1 cellular context compared by ENCODE assay signal in the genomic region with DNA sequence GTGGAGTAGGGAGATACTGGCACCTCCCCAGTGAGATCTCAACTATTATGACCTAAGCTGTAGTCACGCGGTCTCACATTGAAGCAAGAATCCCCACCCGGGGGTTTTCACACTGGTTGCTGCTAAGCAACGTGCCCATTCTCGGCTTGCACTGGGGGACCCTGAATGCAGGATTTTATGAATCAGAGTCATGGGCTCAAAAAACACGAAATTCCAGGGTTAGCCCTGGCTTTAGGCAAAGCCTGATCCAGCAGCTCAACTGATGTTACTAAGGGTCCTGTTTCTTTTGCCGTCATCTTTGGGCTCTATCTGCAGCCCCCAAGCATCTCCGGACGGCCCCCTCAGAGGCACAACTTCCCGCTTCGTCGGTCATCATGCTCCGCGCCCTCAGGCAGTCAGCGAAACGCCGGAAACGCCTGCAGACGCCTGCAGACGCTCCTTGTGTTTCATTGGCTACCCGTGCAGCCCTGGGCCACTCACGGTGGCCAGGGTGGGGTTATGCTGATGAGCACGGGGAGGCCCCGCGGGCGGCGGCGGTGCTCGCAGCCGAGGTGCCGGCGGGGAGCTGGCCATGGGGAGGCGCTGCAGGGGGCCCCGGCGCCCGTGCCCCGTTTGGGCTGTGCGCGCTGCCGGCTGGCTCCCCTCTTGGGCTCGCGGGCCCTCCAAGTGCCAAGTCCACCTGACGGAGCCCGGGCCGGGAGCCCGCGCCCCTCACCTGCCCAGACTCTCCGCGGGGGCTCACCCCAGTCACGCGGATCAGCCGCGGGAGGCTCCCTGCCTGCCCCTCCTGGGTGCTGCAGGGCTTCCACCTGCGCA.
TF ChIP-seq lines count a peak whose summit lies in the region.

No MANE protein-coding gene starts in this region.

TF ChIP-seq in HEK293, 187 proteins besides CTCF, POLR2A, EP300 and RAD21 (continued from another document and continues in another):
- TF ChIP-seq, protein P1, sequence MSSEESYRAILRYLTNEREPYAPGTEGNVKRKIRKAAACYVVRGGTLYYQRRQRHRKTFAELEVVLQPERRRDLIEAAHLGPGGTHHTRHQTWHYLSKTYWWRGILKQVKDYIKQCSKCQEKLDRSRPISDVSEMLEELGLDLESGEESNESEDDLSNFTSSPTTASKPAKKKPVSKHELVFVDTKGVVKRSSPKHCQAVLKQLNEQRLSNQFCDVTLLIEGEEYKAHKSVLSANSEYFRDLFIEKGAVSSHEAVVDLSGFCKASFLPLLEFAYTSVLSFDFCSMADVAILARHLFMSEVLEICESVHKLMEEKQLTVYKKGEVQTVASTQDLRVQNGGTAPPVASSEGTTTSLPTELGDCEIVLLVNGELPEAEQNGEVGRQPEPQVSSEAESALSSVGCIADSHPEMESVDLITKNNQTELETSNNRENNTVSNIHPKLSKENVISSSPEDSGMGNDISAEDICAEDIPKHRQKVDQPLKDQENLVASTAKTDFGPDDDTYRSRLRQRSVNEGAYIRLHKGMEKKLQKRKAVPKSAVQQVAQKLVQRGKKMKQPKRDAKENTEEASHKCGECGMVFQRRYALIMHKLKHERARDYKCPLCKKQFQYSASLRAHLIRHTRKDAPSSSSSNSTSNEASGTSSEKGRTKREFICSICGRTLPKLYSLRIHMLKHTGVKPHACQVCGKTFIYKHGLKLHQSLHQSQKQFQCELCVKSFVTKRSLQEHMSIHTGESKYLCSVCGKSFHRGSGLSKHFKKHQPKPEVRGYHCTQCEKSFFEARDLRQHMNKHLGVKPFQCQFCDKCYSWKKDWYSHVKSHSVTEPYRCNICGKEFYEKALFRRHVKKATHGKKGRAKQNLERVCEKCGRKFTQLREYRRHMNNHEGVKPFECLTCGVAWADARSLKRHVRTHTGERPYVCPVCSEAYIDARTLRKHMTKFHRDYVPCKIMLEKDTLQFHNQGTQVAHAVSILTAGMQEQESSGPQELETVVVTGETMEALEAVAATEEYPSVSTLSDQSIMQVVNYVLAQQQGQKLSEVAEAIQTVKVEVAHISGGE (tag by site-specific recombination; conservative IDR thresholded peaks at IDR 0.05; ENCODE audit: low read depth), result peak; percentile 61; the same call in 1 of the 2 replicates
- 0 out of 2 replicates have a peak, but pooled peaks have one; percentile 32 for TF ChIP-seq ZEB2 (tag by site-specific recombination; IDR thresholded peaks at IDR 0.05)
- 0 out of 2 replicates have a peak, but pooled peaks have one; percentile 31 for TF ChIP-seq ZNF660 (tag by site-specific recombination; IDR thresholded peaks at IDR 0.05)
- peak; percentile 94 for TF ChIP-seq ZIC2 (tag by site-specific recombination; IDR thresholded peaks at IDR 0.05)
- peak; percentile 75; the same call in 1 of the 2 replicates for TF ChIP-seq ZBTB8A (tag by site-specific recombination; IDR thresholded peaks at IDR 0.05)
- TF ChIP-seq, protein P2, sequence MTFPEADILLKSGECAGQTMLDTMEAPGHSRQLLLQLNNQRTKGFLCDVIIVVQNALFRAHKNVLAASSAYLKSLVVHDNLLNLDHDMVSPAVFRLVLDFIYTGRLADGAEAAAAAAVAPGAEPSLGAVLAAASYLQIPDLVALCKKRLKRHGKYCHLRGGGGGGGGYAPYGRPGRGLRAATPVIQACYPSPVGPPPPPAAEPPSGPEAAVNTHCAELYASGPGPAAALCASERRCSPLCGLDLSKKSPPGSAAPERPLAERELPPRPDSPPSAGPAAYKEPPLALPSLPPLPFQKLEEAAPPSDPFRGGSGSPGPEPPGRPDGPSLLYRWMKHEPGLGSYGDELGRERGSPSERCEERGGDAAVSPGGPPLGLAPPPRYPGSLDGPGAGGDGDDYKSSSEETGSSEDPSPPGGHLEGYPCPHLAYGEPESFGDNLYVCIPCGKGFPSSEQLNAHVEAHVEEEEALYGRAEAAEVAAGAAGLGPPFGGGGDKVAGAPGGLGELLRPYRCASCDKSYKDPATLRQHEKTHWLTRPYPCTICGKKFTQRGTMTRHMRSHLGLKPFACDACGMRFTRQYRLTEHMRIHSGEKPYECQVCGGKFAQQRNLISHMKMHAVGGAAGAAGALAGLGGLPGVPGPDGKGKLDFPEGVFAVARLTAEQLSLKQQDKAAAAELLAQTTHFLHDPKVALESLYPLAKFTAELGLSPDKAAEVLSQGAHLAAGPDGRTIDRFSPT (tag by site-specific recombination; IDR thresholded peaks at IDR 0.05), result peak; percentile 51; the same call in 1 of the 2 replicates
- TF ChIP-seq SP2 (tag by site-specific recombination; IDR thresholded peaks at IDR 0.05), result peak; percentile 77
- TF ChIP-seq GLI2 (tag by site-specific recombination; IDR thresholded peaks at IDR 0.05; ENCODE audit: borderline replicate concordance, low read depth), result no peak
- TF ChIP-seq, protein P3, sequence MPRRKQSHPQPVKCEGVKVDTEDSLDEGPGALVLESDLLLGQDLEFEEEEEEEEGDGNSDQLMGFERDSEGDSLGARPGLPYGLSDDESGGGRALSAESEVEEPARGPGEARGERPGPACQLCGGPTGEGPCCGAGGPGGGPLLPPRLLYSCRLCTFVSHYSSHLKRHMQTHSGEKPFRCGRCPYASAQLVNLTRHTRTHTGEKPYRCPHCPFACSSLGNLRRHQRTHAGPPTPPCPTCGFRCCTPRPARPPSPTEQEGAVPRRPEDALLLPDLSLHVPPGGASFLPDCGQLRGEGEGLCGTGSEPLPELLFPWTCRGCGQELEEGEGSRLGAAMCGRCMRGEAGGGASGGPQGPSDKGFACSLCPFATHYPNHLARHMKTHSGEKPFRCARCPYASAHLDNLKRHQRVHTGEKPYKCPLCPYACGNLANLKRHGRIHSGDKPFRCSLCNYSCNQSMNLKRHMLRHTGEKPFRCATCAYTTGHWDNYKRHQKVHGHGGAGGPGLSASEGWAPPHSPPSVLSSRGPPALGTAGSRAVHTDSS (tag by site-specific recombination; IDR thresholded peaks at IDR 0.05), result no peak
- TF ChIP-seq ZNF423 (tag by site-specific recombination; IDR thresholded peaks at IDR 0.05), result peak; percentile 88
- no peak for TF ChIP-seq ZNF600 (tag by site-specific recombination; IDR thresholded peaks at IDR 0.05)
- TF ChIP-seq, protein P4, sequence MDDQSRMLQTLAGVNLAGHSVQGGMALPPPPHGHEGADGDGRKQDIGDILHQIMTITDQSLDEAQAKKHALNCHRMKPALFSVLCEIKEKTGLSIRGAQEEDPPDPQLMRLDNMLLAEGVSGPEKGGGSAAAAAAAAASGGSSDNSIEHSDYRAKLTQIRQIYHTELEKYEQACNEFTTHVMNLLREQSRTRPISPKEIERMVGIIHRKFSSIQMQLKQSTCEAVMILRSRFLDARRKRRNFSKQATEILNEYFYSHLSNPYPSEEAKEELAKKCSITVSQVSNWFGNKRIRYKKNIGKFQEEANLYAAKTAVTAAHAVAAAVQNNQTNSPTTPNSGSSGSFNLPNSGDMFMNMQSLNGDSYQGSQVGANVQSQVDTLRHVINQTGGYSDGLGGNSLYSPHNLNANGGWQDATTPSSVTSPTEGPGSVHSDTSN (CRISPR knock-in tag; IDR thresholded peaks at IDR 0.05), result no peak
- peak; percentile 63 for TF ChIP-seq ZNF341 (tag by site-specific recombination; IDR thresholded peaks at IDR 0.05; ENCODE audit: low read depth)
- TF ChIP-seq, protein P5, sequence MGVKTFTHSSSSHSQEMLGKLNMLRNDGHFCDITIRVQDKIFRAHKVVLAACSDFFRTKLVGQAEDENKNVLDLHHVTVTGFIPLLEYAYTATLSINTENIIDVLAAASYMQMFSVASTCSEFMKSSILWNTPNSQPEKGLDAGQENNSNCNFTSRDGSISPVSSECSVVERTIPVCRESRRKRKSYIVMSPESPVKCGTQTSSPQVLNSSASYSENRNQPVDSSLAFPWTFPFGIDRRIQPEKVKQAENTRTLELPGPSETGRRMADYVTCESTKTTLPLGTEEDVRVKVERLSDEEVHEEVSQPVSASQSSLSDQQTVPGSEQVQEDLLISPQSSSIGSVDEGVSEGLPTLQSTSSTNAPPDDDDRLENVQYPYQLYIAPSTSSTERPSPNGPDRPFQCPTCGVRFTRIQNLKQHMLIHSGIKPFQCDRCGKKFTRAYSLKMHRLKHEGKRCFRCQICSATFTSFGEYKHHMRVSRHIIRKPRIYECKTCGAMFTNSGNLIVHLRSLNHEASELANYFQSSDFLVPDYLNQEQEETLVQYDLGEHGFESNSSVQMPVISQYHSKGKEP (tag by site-specific recombination; IDR thresholded peaks at IDR 0.05), result peak; percentile 27; the same call in 1 of the 2 replicates
- TF ChIP-seq, protein P6, sequence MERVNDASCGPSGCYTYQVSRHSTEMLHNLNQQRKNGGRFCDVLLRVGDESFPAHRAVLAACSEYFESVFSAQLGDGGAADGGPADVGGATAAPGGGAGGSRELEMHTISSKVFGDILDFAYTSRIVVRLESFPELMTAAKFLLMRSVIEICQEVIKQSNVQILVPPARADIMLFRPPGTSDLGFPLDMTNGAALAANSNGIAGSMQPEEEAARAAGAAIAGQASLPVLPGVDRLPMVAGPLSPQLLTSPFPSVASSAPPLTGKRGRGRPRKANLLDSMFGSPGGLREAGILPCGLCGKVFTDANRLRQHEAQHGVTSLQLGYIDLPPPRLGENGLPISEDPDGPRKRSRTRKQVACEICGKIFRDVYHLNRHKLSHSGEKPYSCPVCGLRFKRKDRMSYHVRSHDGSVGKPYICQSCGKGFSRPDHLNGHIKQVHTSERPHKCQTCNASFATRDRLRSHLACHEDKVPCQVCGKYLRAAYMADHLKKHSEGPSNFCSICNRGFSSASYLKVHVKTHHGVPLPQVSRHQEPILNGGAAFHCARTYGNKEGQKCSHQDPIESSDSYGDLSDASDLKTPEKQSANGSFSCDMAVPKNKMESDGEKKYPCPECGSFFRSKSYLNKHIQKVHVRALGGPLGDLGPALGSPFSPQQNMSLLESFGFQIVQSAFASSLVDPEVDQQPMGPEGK (tag by site-specific recombination; IDR thresholded peaks at IDR 0.05), result peak; percentile 70
- TF ChIP-seq, protein P7, sequence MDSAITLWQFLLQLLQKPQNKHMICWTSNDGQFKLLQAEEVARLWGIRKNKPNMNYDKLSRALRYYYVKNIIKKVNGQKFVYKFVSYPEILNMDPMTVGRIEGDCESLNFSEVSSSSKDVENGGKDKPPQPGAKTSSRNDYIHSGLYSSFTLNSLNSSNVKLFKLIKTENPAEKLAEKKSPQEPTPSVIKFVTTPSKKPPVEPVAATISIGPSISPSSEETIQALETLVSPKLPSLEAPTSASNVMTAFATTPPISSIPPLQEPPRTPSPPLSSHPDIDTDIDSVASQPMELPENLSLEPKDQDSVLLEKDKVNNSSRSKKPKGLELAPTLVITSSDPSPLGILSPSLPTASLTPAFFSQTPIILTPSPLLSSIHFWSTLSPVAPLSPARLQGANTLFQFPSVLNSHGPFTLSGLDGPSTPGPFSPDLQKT (IDR thresholded peaks at IDR 0.05; ENCODE audit: borderline replicate concordance, low read depth, low read length), result peak; percentile 84; the same call in 1 of the 2 replicates
- TF ChIP-seq EGR2 (tag by site-specific recombination; IDR thresholded peaks at IDR 0.05; ENCODE audit: low read depth), result 0 out of 2 replicates have a peak, but pooled peaks have one; percentile 10
- TF ChIP-seq ZBTB20 (tag by site-specific recombination; IDR thresholded peaks at IDR 0.05), result peak; percentile 90
- TF ChIP-seq, protein P8, sequence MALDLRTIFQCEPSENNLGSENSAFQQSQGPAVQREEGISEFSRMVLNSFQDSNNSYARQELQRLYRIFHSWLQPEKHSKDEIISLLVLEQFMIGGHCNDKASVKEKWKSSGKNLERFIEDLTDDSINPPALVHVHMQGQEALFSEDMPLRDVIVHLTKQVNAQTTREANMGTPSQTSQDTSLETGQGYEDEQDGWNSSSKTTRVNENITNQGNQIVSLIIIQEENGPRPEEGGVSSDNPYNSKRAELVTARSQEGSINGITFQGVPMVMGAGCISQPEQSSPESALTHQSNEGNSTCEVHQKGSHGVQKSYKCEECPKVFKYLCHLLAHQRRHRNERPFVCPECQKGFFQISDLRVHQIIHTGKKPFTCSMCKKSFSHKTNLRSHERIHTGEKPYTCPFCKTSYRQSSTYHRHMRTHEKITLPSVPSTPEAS (tag by site-specific recombination; IDR thresholded peaks at IDR 0.05), result no peak
- TF ChIP-seq ZNF37A (tag by site-specific recombination; IDR thresholded peaks at IDR 0.05), result no peak
- no peak for TF ChIP-seq ZNF394 (tag by site-specific recombination; IDR thresholded peaks at IDR 0.05; ENCODE audit: borderline replicate concordance)
- TF ChIP-seq, protein P9, sequence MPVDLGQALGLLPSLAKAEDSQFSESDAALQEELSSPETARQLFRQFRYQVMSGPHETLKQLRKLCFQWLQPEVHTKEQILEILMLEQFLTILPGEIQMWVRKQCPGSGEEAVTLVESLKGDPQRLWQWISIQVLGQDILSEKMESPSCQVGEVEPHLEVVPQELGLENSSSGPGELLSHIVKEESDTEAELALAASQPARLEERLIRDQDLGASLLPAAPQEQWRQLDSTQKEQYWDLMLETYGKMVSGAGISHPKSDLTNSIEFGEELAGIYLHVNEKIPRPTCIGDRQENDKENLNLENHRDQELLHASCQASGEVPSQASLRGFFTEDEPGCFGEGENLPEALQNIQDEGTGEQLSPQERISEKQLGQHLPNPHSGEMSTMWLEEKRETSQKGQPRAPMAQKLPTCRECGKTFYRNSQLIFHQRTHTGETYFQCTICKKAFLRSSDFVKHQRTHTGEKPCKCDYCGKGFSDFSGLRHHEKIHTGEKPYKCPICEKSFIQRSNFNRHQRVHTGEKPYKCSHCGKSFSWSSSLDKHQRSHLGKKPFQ (tag by site-specific recombination; IDR thresholded peaks at IDR 0.05), result 0 out of 2 replicates have a peak, but pooled peaks have one; percentile 23
- 0 out of 2 replicates have a peak, but pooled peaks have one; percentile 59 for TF ChIP-seq ZNF785 (tag by site-specific recombination; IDR thresholded peaks at IDR 0.05)
- peak; percentile 46; the same call in 1 of the 2 replicates for TF ChIP-seq ZBTB17 (tag by site-specific recombination; IDR thresholded peaks at IDR 0.05)
- TF ChIP-seq, protein P10, sequence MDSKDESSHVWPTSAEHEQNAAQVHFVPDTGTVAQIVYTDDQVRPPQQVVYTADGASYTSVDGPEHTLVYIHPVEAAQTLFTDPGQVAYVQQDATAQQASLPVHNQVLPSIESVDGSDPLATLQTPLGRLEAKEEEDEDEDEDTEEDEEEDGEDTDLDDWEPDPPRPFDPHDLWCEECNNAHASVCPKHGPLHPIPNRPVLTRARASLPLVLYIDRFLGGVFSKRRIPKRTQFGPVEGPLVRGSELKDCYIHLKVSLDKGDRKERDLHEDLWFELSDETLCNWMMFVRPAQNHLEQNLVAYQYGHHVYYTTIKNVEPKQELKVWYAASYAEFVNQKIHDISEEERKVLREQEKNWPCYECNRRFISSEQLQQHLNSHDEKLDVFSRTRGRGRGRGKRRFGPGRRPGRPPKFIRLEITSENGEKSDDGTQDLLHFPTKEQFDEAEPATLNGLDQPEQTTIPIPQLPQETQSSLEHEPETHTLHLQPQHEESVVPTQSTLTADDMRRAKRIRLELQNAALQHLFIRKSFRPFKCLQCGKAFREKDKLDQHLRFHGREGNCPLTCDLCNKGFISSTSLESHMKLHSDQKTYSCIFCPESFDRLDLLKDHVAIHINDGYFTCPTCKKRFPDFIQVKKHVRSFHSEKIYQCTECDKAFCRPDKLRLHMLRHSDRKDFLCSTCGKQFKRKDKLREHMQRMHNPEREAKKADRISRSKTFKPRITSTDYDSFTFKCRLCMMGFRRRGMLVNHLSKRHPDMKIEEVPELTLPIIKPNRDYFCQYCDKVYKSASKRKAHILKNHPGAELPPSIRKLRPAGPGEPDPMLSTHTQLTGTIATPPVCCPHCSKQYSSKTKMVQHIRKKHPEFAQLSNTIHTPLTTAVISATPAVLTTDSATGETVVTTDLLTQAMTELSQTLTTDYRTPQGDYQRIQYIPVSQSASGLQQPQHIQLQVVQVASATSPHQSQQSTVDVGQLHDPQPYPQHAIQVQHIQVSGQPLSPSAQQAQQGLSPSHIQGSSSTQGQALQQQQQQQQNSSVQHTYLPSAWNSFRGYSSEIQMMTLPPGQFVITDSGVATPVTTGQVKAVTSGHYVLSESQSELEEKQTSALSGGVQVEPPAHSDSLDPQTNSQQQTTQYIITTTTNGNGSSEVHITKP (tag by site-specific recombination; IDR thresholded peaks at IDR 0.05), result 0 out of 2 replicates have a peak, but pooled peaks have one; percentile 20
